ENCODE assay signal across 1 cellular context in the genomic region with DNA sequence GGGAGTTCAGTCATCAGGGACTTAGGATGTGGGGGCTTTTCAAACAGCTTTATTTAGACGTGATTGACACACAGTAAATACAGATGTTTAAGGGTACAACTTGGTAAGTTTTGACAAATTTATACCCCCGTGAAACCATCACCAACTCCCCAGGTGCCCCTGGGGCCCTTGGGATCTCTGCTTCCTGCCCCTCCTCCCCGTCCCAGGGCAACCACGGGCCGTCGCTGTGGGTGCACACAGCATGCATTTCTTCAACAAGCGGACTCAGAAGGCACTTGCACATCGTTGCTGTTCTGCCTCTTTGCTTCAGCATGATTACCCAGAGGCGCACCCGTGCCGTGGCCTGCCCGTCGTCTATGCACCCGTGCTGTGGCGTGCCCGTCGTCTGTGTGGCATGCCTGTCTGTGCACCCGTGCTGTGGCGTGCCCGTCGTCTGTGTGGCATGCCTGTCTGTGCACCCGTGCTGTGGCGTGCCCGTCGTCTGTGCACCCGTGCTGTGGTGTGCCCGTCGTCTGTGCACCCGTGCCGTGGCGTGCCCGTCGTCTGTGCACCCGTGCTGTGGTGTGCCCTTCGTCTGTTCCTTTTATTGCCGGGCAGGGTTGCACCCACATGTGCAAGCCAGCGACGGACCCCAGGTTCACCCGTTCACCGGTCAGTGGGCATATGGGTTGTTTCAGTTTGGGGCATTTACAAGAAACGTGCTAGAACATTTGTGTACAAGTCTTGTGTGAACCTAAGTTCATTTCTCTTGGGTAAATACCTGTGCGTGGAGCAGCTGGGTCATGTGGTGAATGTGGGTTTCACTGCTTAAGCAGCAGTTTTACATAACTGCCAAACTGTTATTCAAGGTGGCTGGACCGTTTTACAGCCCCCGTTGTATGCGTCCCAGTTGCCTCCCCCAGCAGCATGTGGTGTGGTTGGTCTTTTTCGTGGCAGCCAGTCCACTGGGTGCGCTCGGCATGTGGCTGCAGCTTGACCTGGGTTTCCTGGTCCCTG.
A peak's percentile ranks its signal among the peaks of the same experiment; 100 is the strongest.
TF ChIP-seq lines count a peak whose summit lies in the region.

No MANE protein-coding gene starts in this region.

TF ChIP-seq in GM12878, 131 proteins besides CTCF, POLR2A, EP300 and RAD21 (continues in another document):
- TF ChIP-seq YY1 (IDR thresholded peaks at IDR 0.05; ENCODE audit: low read depth, low read length) (no peak), RFX5 (IDR thresholded peaks at IDR 0.05; ENCODE audit: low read depth, low read length) (no peak), KDM1A (IDR thresholded peaks at IDR 0.05; ENCODE audit: borderline replicate concordance) (no peak), ATF7 (IDR thresholded peaks at IDR 0.05; ENCODE audit: low read depth) (no peak), E2F4 (IDR thresholded peaks at IDR 0.05; ENCODE audit: low read depth, low read length) (no peak), NFXL1 (IDR thresholded peaks at IDR 0.05; ENCODE audit: borderline replicate concordance) (no peak), EGR1 (IDR thresholded peaks at IDR 0.05; ENCODE audit: borderline replicate concordance in 1 of 2, low read depth in 2 of 2, low read length in 2 of 2) (no peak), CHD2 (IDR thresholded peaks at IDR 0.05; ENCODE audit: borderline replicate concordance, low read depth, low read length) (peak; percentile 37; the same call in 1 of the 2 replicates), TCF3 (IDR thresholded peaks at IDR 0.05; ENCODE audit: borderline replicate concordance, insufficient read depth, low read depth, low read length) (0 out of 2 replicates have a peak, but pooled peaks have one; percentile 34), RB1 (IDR thresholded peaks at IDR 0.05; ENCODE audit: borderline replicate concordance) (no peak), LARP7 (IDR thresholded peaks at IDR 0.05) (no peak), CHD1 (IDR thresholded peaks at IDR 0.05; ENCODE audit: low read depth, low read length) (no peak), EED (IDR thresholded peaks at IDR 0.05; ENCODE audit: low read depth) (no peak), RCOR1 (conservative IDR thresholded peaks at IDR 0.05; ENCODE audit: low read depth, low read length) (no peak), FOXM1 (IDR thresholded peaks at IDR 0.05; ENCODE audit: low read depth, low read length) (no peak), FOS (IDR thresholded peaks at IDR 0.05; ENCODE audit: borderline replicate concordance, extremely low read depth, insufficient read length) (no peak), SUPT20H (IDR thresholded peaks at IDR 0.05; ENCODE audit: borderline replicate concordance, control insufficient read depth, low read depth, low read length) (no peak), NBN (IDR thresholded peaks at IDR 0.05) (no peak), EZH2 (IDR thresholded peaks at IDR 0.05; ENCODE audit: borderline replicate concordance, control insufficient read depth, low read depth, low read length) (no peak), HCFC1 (IDR thresholded peaks at IDR 0.05; ENCODE audit: low read length) (no peak), SREBF1 (IDR thresholded peaks at IDR 0.05; ENCODE audit: low read length) (no peak), RELA (IDR thresholded peaks at IDR 0.05; ENCODE audit: borderline replicate concordance, partially characterized antibody) (no peak), JUNB (IDR thresholded peaks at IDR 0.05) (no peak), GABPA (IDR thresholded peaks at IDR 0.05; ENCODE audit: low read depth) (no peak), CEBPZ (IDR thresholded peaks at IDR 0.05; ENCODE audit: low read depth, low read length) (no peak), ZNF217 (IDR thresholded peaks at IDR 0.05) (no peak), MYC (IDR thresholded peaks at IDR 0.05; ENCODE audit: insufficient read depth, insufficient read length, insufficient replicate concordance, low read length, severe bottlenecking) (no peak), ZNF274 (IDR thresholded peaks at IDR 0.05; ENCODE audit: insufficient read depth, insufficient read length) (no peak), JUND (IDR thresholded peaks at IDR 0.05; ENCODE audit: low read depth, low read length) (no peak), TAF1 (IDR thresholded peaks at IDR 0.05; ENCODE audit: borderline replicate concordance, low read depth, low read length) (no peak), SIN3A (IDR thresholded peaks at IDR 0.05; ENCODE audit: low read depth, low read length) (no peak), KAT2A (conservative IDR thresholded peaks at IDR 0.05; ENCODE audit: control insufficient read depth, low read depth, low read length) (no peak), FOXK2 (IDR thresholded peaks at IDR 0.05) (no peak), NFIC (IDR thresholded peaks at IDR 0.05; ENCODE audit: low read depth, low read length) (no peak), CBX3 (IDR thresholded peaks at IDR 0.05; ENCODE audit: borderline replicate concordance, low read depth) (no peak), TCF12 (IDR thresholded peaks at IDR 0.05; ENCODE audit: low read depth, low read length) (peak; percentile 67; the same call in 1 of the 2 replicates), ZNF622 (IDR thresholded peaks at IDR 0.05) (no peak), POLR2AphosphoS5 (IDR thresholded peaks at IDR 0.05; ENCODE audit: low read length) (peak; percentile 38; the same call in 1 of the 2 replicates), SMAD5 (IDR thresholded peaks at IDR 0.05; ENCODE audit: low read depth) (no peak)
- TF ChIP-seq, protein P1, sequence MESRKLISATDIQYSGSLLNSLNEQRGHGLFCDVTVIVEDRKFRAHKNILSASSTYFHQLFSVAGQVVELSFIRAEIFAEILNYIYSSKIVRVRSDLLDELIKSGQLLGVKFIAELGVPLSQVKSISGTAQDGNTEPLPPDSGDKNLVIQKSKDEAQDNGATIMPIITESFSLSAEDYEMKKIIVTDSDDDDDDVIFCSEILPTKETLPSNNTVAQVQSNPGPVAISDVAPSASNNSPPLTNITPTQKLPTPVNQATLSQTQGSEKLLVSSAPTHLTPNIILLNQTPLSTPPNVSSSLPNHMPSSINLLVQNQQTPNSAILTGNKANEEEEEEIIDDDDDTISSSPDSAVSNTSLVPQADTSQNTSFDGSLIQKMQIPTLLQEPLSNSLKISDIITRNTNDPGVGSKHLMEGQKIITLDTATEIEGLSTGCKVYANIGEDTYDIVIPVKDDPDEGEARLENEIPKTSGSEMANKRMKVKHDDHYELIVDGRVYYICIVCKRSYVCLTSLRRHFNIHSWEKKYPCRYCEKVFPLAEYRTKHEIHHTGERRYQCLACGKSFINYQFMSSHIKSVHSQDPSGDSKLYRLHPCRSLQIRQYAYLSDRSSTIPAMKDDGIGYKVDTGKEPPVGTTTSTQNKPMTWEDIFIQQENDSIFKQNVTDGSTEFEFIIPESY (IDR thresholded peaks at IDR 0.05): no peak
- TF ChIP-seq, protein P2, sequence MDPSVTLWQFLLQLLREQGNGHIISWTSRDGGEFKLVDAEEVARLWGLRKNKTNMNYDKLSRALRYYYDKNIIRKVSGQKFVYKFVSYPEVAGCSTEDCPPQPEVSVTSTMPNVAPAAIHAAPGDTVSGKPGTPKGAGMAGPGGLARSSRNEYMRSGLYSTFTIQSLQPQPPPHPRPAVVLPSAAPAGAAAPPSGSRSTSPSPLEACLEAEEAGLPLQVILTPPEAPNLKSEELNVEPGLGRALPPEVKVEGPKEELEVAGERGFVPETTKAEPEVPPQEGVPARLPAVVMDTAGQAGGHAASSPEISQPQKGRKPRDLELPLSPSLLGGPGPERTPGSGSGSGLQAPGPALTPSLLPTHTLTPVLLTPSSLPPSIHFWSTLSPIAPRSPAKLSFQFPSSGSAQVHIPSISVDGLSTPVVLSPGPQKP (IDR thresholded peaks at IDR 0.05; ENCODE audit: low read depth, low read length): no peak
- TF ChIP-seq, protein P3, sequence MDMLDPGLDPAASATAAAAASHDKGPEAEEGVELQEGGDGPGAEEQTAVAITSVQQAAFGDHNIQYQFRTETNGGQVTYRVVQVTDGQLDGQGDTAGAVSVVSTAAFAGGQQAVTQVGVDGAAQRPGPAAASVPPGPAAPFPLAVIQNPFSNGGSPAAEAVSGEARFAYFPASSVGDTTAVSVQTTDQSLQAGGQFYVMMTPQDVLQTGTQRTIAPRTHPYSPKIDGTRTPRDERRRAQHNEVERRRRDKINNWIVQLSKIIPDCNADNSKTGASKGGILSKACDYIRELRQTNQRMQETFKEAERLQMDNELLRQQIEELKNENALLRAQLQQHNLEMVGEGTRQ (IDR thresholded peaks at IDR 0.05; ENCODE audit: borderline replicate concordance, low read depth, low read length): no peak; the same call in 1 of the 2 replicates
- TF ChIP-seq, protein P4, sequence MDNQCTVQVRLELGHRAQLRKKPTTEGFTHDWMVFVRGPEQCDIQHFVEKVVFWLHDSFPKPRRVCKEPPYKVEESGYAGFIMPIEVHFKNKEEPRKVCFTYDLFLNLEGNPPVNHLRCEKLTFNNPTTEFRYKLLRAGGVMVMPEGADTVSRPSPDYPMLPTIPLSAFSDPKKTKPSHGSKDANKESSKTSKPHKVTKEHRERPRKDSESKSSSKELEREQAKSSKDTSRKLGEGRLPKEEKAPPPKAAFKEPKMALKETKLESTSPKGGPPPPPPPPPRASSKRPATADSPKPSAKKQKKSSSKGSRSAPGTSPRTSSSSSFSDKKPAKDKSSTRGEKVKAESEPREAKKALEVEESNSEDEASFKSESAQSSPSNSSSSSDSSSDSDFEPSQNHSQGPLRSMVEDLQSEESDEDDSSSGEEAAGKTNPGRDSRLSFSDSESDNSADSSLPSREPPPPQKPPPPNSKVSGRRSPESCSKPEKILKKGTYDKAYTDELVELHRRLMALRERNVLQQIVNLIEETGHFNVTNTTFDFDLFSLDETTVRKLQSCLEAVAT (IDR thresholded peaks at IDR 0.05): no peak
- TF ChIP-seq, protein P5, sequence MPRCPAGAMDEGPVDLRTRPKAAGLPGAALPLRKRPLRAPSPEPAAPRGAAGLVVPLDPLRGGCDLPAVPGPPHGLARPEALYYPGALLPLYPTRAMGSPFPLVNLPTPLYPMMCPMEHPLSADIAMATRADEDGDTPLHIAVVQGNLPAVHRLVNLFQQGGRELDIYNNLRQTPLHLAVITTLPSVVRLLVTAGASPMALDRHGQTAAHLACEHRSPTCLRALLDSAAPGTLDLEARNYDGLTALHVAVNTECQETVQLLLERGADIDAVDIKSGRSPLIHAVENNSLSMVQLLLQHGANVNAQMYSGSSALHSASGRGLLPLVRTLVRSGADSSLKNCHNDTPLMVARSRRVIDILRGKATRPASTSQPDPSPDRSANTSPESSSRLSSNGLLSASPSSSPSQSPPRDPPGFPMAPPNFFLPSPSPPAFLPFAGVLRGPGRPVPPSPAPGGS (IDR thresholded peaks at IDR 0.05; ENCODE audit: borderline replicate concordance, insufficient read depth, low read depth, low read length, poor library complexity, severe bottlenecking): no peak
- TF ChIP-seq, protein P6, sequence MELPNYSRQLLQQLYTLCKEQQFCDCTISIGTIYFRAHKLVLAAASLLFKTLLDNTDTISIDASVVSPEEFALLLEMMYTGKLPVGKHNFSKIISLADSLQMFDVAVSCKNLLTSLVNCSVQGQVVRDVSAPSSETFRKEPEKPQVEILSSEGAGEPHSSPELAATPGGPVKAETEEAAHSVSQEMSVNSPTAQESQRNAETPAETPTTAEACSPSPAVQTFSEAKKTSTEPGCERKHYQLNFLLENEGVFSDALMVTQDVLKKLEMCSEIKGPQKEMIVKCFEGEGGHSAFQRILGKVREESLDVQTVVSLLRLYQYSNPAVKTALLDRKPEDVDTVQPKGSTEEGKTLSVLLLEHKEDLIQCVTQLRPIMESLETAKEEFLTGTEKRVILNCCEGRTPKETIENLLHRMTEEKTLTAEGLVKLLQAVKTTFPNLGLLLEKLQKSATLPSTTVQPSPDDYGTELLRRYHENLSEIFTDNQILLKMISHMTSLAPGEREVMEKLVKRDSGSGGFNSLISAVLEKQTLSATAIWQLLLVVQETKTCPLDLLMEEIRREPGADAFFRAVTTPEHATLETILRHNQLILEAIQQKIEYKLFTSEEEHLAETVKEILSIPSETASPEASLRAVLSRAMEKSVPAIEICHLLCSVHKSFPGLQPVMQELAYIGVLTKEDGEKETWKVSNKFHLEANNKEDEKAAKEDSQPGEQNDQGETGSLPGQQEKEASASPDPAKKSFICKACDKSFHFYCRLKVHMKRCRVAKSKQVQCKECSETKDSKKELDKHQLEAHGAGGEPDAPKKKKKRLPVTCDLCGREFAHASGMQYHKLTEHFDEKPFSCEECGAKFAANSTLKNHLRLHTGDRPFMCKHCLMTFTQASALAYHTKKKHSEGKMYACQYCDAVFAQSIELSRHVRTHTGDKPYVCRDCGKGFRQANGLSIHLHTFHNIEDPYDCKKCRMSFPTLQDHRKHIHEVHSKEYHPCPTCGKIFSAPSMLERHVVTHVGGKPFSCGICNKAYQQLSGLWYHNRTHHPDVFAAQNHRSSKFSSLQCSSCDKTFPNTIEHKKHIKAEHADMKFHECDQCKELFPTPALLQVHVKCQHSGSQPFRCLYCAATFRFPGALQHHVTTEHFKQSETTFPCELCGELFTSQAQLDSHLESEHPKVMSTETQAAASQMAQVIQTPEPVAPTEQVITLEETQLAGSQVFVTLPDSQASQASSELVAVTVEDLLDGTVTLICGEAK (IDR thresholded peaks at IDR 0.05; ENCODE audit: borderline replicate concordance): no peak
